16 cellular contexts compared by ENCODE assay signal in genomic region chr5:2223303-2223702, GRCh38.
"Had no signal": no experiment of that assay in that cellular context is flagged by ENCODE, and none has a peak within 500 bp of the region (broad histone marks: within the 10 kb centered on the region; RNA-seq: fewer than 3 reads in every experiment).

No MANE protein-coding gene starts in this region.

- DNase-seq: activated CD4-positive, alpha-beta T cell treated with anti-CD3 and anti-CD28 coated beads for 4 hours; activated CD8-positive, alpha-beta T cell treated with anti-CD3 and anti-CD28 coated beads for 36 hours; activated effector memory CD4-positive, alpha-beta T cell treated with Interleukin-2 at 50 U/mL for 16 hours; activated T-cell treated with anti-CD3 and anti-CD28 coated beads, Interleukin-2, amount 50 U/mL, for 4 hours; erythroblast; left ventricle myocardium inferior; mesenchymal stem cell; naive thymus-derived CD8-positive, alpha-beta T cell; retina; stimulated activated CD4-positive, alpha-beta T cell treated with anti-CD3 and anti-CD28 coated beads, Interleukin-2, amount 100 ng/mL, for 48 hours; stimulated activated naive B cell treated with anti-CD40 and anti-IgM and Interleukin-4, amounts not matched to agents 10 μg/mL and 1 μg/mL and 100 μg/mL, for 72 hours; thyroid gland had no signal

- H3K9me3 ChIP-seq: left ventricle myocardium inferior, neutrophil, thyroid gland had no signal

- H3K36me3 ChIP-seq: left ventricle myocardium inferior, neutrophil, thyroid gland had no signal

- H3K4me1 Mint-ChIP-seq: naive thymus-derived CD8-positive, alpha-beta T cell; stimulated activated naive B cell treated with anti-CD40 and anti-IgM and Interleukin-4, amounts not matched to agents 10 μg/mL and 1 μg/mL and 100 μg/mL, for 72 hours had no signal

- H3K4me3 Mint-ChIP-seq: activated CD8-positive, alpha-beta T cell treated with anti-CD3 and anti-CD28 coated beads for 36 hours; activated T-cell treated with anti-CD3 and anti-CD28 coated beads, Interleukin-2, amount 50 U/mL, for 4 hours; naive thymus-derived CD8-positive, alpha-beta T cell; stimulated activated naive B cell treated with anti-CD40 and anti-IgM and Interleukin-4, amounts not matched to agents 10 μg/mL and 1 μg/mL and 100 μg/mL, for 72 hours; WTC11 had no signal

- H3K27ac Mint-ChIP-seq: activated CD8-positive, alpha-beta T cell treated with anti-CD3 and anti-CD28 coated beads for 36 hours; activated naive CD4-positive, alpha-beta T cell treated with anti-CD3 and anti-CD28 coated beads, Interleukin-2, amount 50 U/mL, for 72 hours; naive thymus-derived CD8-positive, alpha-beta T cell; stimulated activated naive B cell treated with anti-CD40 and anti-IgM and Interleukin-4, amounts not matched to agents 10 μg/mL and 1 μg/mL and 100 μg/mL, for 72 hours; WTC11 had no signal

- H3K9me3 Mint-ChIP-seq: activated CD8-positive, alpha-beta T cell treated with anti-CD3 and anti-CD28 coated beads for 36 hours; activated T-cell treated with anti-CD3 and anti-CD28 coated beads, Interleukin-2, amount 50 U/mL, for 4 hours had no signal

- H2AFZ ChIP-seq: hepatocyte had no signal

- H3K27ac ChIP-seq: hepatocyte, left ventricle myocardium inferior, neutrophil, thyroid gland had no signal

- H3K4me1 ChIP-seq: left ventricle myocardium inferior, thyroid gland had no signal

- H3K27me3 ChIP-seq: hepatocyte, neutrophil, thyroid gland had no signal

- ATAC-seq: activated CD8-positive, alpha-beta T cell treated with anti-CD3 and anti-CD28 coated beads for 36 hours; activated naive CD4-positive, alpha-beta T cell treated with anti-CD3 and anti-CD28 coated beads, Interleukin-2, amount 50 U/mL, for 72 hours; activated T-cell treated with anti-CD3 and anti-CD28 coated beads, Interleukin-2, amount 50 U/mL, for 4 hours; naive thymus-derived CD8-positive, alpha-beta T cell; stimulated activated naive B cell treated with anti-CD40 and anti-IgM and Interleukin-4, amounts not matched to agents 10 μg/mL and 1 μg/mL and 100 μg/mL, for 72 hours; WTC11 had no signal

- H3K4me3 ChIP-seq: hepatocyte, left ventricle myocardium inferior, thyroid gland had no signal

- H3K27me3 Mint-ChIP-seq: activated CD8-positive, alpha-beta T cell treated with anti-CD3 and anti-CD28 coated beads for 36 hours; stimulated activated naive B cell treated with anti-CD40 and anti-IgM and Interleukin-4, amounts not matched to agents 10 μg/mL and 1 μg/mL and 100 μg/mL, for 72 hours had no signal

- H3K36me3 Mint-ChIP-seq: activated naive CD4-positive, alpha-beta T cell treated with anti-CD3 and anti-CD28 coated beads, Interleukin-2, amount 50 U/mL, for 72 hours; naive thymus-derived CD8-positive, alpha-beta T cell; stimulated activated naive B cell treated with anti-CD40 and anti-IgM and Interleukin-4, amounts not matched to agents 10 μg/mL and 1 μg/mL and 100 μg/mL, for 72 hours; WTC11 had no signal

- H3K79me2 ChIP-seq: hepatocyte had no signal

- H3K4me2 ChIP-seq: hepatocyte had no signal
